Comparison of ENCODE assay signal across 24 cellular contexts in the genomic region with DNA sequence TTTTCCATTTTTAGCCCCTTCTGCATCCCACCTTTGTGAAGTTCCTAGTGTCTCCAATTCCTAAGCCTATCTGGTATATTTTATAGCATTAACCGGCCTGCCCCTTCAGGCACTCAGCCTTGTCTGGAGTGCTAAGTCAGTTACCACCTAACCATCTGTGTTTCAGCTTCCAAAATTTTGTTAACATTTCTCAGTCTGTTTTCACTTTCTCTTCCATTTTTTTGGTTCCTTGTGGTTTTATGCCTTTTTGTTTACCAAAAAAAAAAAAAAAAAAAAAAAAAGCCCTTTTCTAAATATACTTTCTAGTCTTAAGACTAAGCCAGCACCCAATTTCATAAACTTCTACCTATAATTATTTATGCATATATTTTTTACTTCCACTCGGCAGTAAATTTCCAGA.
DNase-seq lines count a peak whose midpoint lies in the region; ATAC-seq and TF ChIP-seq lines count a peak whose summit lies in the region.
"Had no signal": no experiment of that assay in that cellular context is flagged by ENCODE, and none has a peak within 500 bp of the region (broad histone marks: within the 10 kb centered on the region; RNA-seq: fewer than 3 reads in every experiment).

No MANE protein-coding gene starts in this region.

- peaks cover 20% of the 10 kb centered on the region for H3K9me3 Mint-ChIP-seq in activated naive CD4-positive, alpha-beta T cell treated with anti-CD3 and anti-CD28 coated beads, Interleukin-2, amount 10 ng/mL, durations not matched to agents 7 days and 5 days
- peaks cover 17% of the 10 kb centered on the region for H3K9me3 Mint-ChIP-seq in activated B cell treated with CpG ODN at 0.5 μM for 24 hours

- peaks cover 20% of the 10 kb centered on the region for H3K4me1 ChIP-seq in KMS-11 (ENCODE audit: low read depth, poor library complexity, severe bottlenecking)
- no peaks in the 10 kb centered on the region for H3K4me1 ChIP-seq in mesendoderm (ENCODE audit: control insufficient read depth, low read depth, low read length)
- H3K4me1 ChIP-seq: A549, BE2C had no signal

- no peak overlapping the region for H3K56ac ChIP-seq in mesendoderm (ENCODE audit: low read length)

- no peak for DNase-seq in activated naive CD4-positive, alpha-beta T cell treated with anti-CD3 and anti-CD28 coated beads, Interleukin-2, amount 10 ng/mL, durations not matched to agents 7 days and 5 days
- DNase-seq in activated naive CD4-positive, alpha-beta T cell treated with anti-CD3 and anti-CD28 coated beads, Interleukin-2, amount 50 U/mL, for 16 hours, result no peak
- DNase-seq in activated B cell treated with CpG ODN at 0.5 μM for 24 hours (no peak), mesendoderm (no peak), NCI-H2227 treated with DMSO at 0.1 percent for 48 hours (lab: John Stamatoyannopoulos, UW) (no peak), head of caudate nucleus (no peak)
- DNase-seq: activated CD4-positive, alpha-beta T cell treated with anti-CD3 and anti-CD28 coated beads, Interleukin-2, amount 10 ng/mL, durations not matched to agents 24 days and 14 days; activated gamma-delta T cell treated with Interleukin-2 at 50 U/mL for 16 hours; activated T-cell treated with anti-CD3 and anti-CD28 coated beads, Interleukin-2, amount 50 U/mL, for 24 hours; BE2C; COR-L47; GDM1; GM23248; heart left ventricle; NCI-H1105 treated with DMSO at 0.1 percent for 48 hours; NCI-H2029 treated with DMSO at 0.1 percent for 48 hours; NCI-H226; NCI-H774 had no signal

- POLR2A ChIA-PET in activated B cell treated with CpG ODN at 0.5 μM for 24 hours (lab: Charles Lee), result interaction anchor here (0.6 to 0.7 kb wide), 2 partner anchors 15 to 55 kb away, joined by 13 to 19 read pairs; no protein-coding TSS in a partner anchor

- no peak overlapping the region for H4K5ac ChIP-seq in mesendoderm (ENCODE audit: low read length)

- no peaks in the 10 kb centered on the region for H3K79me1 ChIP-seq in mesendoderm (ENCODE audit: low read length)

- H3K27ac Mint-ChIP-seq in activated naive CD4-positive, alpha-beta T cell treated with anti-CD3 and anti-CD28 coated beads, Interleukin-2, amount 10 ng/mL, durations not matched to agents 7 days and 5 days, result peak overlapping the region; percentile 8
- H3K27ac Mint-ChIP-seq in activated B cell treated with CpG ODN at 0.5 μM for 24 hours, result peak overlapping the region; percentile 52
- H3K27ac Mint-ChIP-seq: activated T-cell treated with anti-CD3 and anti-CD28 coated beads, Interleukin-2, amount 50 U/mL, for 24 hours; nephron had no signal

- no peaks in the 10 kb centered on the region for H4K20me1 ChIP-seq in KMS-11 (ENCODE audit: insufficient read depth)

- CTCF ChIA-PET in activated naive CD4-positive, alpha-beta T cell treated with anti-CD3 and anti-CD28 coated beads, Interleukin-2, amount 10 ng/mL, durations not matched to agents 7 days and 5 days (lab: Charles Lee), result no interaction called here
- CTCF ChIA-PET in activated B cell treated with CpG ODN at 0.5 μM for 24 hours (lab: Charles Lee), result no interaction called here

- peaks cover 30% of the 10 kb centered on the region for H3K36me3 Mint-ChIP-seq in activated naive CD4-positive, alpha-beta T cell treated with anti-CD3 and anti-CD28 coated beads, Interleukin-2, amount 10 ng/mL, durations not matched to agents 7 days and 5 days
- H3K36me3 Mint-ChIP-seq in activated B cell treated with CpG ODN at 0.5 μM for 24 hours (ENCODE audit: low read depth), result peaks cover 30% of the 10 kb centered on the region

- H3K4me1 Mint-ChIP-seq in activated naive CD4-positive, alpha-beta T cell treated with anti-CD3 and anti-CD28 coated beads, Interleukin-2, amount 10 ng/mL, durations not matched to agents 7 days and 5 days, result peaks cover 29% of the 10 kb centered on the region
- peaks cover 40% of the 10 kb centered on the region for H3K4me1 Mint-ChIP-seq in activated B cell treated with CpG ODN at 0.5 μM for 24 hours

- H3K23ac ChIP-seq in mesendoderm (ENCODE audit: low read length), result no peak overlapping the region

- no peak overlapping the region for H2BK120ac ChIP-seq in mesendoderm (ENCODE audit: low read depth, low read length)

- H3K27me3 Mint-ChIP-seq in activated naive CD4-positive, alpha-beta T cell treated with anti-CD3 and anti-CD28 coated beads, Interleukin-2, amount 10 ng/mL, durations not matched to agents 7 days and 5 days, result no peaks in the 10 kb centered on the region
- no peaks in the 10 kb centered on the region for H3K27me3 Mint-ChIP-seq in activated B cell treated with CpG ODN at 0.5 μM for 24 hours
- H3K27me3 Mint-ChIP-seq: activated CD4-positive, alpha-beta T cell treated with anti-CD3 and anti-CD28 coated beads, Interleukin-2, amount 10 ng/mL, durations not matched to agents 24 days and 14 days; activated T-cell treated with anti-CD3 and anti-CD28 coated beads, Interleukin-2, amount 50 U/mL, for 24 hours had no signal

- H3K79me2 ChIP-seq in KMS-11 (ENCODE audit: insufficient read depth, low read depth), result 0 out of 2 replicates have a peak, but pooled peaks cover 6% of the 10 kb centered on the region
- H3K79me2 ChIP-seq in mesendoderm (ENCODE audit: control insufficient read depth, insufficient read depth, low read length), result no peaks in the 10 kb centered on the region

- TF ChIP-seq CTCF in KMS-11 (conservative IDR thresholded peaks at IDR 0.05; ENCODE audit: low read depth, low read length), result no peak
- no peak for TF ChIP-seq CTCF in activated B cell treated with CpG ODN at 0.5 μM for 24 hours (IDR thresholded peaks at IDR 0.05)

- H3K4me3 Mint-ChIP-seq in activated naive CD4-positive, alpha-beta T cell treated with anti-CD3 and anti-CD28 coated beads, Interleukin-2, amount 10 ng/mL, durations not matched to agents 7 days and 5 days, result no peak overlapping the region
- H3K4me3 Mint-ChIP-seq in activated B cell treated with CpG ODN at 0.5 μM for 24 hours, result peak overlapping the region; percentile 3
- H3K4me3 Mint-ChIP-seq: activated CD4-positive, alpha-beta T cell treated with anti-CD3 and anti-CD28 coated beads, Interleukin-2, amount 10 ng/mL, durations not matched to agents 24 days and 14 days; activated T-cell treated with anti-CD3 and anti-CD28 coated beads, Interleukin-2, amount 50 U/mL, for 24 hours; nephron had no signal

- no peak overlapping the region for H2AK5ac ChIP-seq in mesendoderm (ENCODE audit: low read length)

- no peaks in the 10 kb centered on the region for H3K27me3 ChIP-seq in KMS-11 (ENCODE audit: insufficient read depth, low read depth)
- H3K27me3 ChIP-seq in mesendoderm (ENCODE audit: insufficient read depth, low read length, poor library complexity), result no peaks in the 10 kb centered on the region
- H3K27me3 ChIP-seq: BE2C, heart left ventricle, tibial nerve had no signal

- no peak overlapping the region for H4K8ac ChIP-seq in mesendoderm (ENCODE audit: low read depth, low read length)

- WGBS in mesendoderm (ENCODE audit: extremely low coverage, insufficient coverage, low lambda C conversion rate), result no CpG with 5 or more reads among the region's 2 CpGs

- no peak overlapping the region for H2BK15ac ChIP-seq in mesendoderm (replicated peaks; ENCODE audit: low read depth)

- H3K27ac ChIP-seq in KMS-11 (no peak overlapping the region), mesendoderm (ENCODE audit: low read depth, low read length) (no peak overlapping the region)
- H3K27ac ChIP-seq: A549, GM23248, heart left ventricle, tibial nerve had no signal

- no peak overlapping the region for H3K4me3 ChIP-seq in KMS-11 (IDR thresholded peaks at IDR 0.05; ENCODE audit: insufficient read depth, low read depth, low read length)
- no peak overlapping the region for H3K4me3 ChIP-seq in mesendoderm (ENCODE audit: low read length)
- H3K4me3 ChIP-seq: A549, GM23248, heart left ventricle, tibial nerve had no signal

- H3K4me2 ChIP-seq in KMS-11 (peak overlapping the region; percentile 17; the same call in 1 of the 2 replicates), mesendoderm (ENCODE audit: low read length) (no peak overlapping the region)
- H3K4me2 ChIP-seq: A549 had no signal

- H3K4ac ChIP-seq in mesendoderm (ENCODE audit: low read depth, low read length), result no peak overlapping the region

- no peak overlapping the region for H3K9ac ChIP-seq in KMS-11
- no peak overlapping the region for H3K9ac ChIP-seq in mesendoderm (ENCODE audit: low read length)
- H3K9ac ChIP-seq: GM23248 had no signal

- H3K36me3 ChIP-seq in KMS-11 (ENCODE audit: insufficient read depth) (no peaks in the 10 kb centered on the region), mesendoderm (ENCODE audit: control insufficient read depth, insufficient read depth, low read length) (no peaks in the 10 kb centered on the region)
- H3K36me3 ChIP-seq: BE2C, heart left ventricle, tibial nerve had no signal

- ATAC-seq in activated B cell treated with CpG ODN at 0.5 μM for 24 hours (ENCODE audit: low read depth) (no peak), HG03025 (IDR thresholded peaks at IDR 0.05; ENCODE audit: low FRiP score, unreplicated experiment) (no peak)
- ATAC-seq: A549, heart left ventricle, SK-N-SH treated with all-trans-retinoic acid at 6 μM for 48 hours had no signal

- no peak overlapping the region for H3K18ac ChIP-seq in mesendoderm (ENCODE audit: low read length)

- H2BK5ac ChIP-seq in mesendoderm (ENCODE audit: low read length), result no peak overlapping the region

- no peak overlapping the region for H2AFZ ChIP-seq in KMS-11 (ENCODE audit: low read depth)
- H2AFZ ChIP-seq: GM23248 had no signal

- intact Hi-C loops in activated B cell treated with CpG ODN at 0.5 μM for 24 hours (cut with micrococcal nuclease) (no loop called here), head of caudate nucleus (cut with DNase I) (no loop called here)
